ENCODE assay signal across 8 cellular contexts in the genomic region with DNA sequence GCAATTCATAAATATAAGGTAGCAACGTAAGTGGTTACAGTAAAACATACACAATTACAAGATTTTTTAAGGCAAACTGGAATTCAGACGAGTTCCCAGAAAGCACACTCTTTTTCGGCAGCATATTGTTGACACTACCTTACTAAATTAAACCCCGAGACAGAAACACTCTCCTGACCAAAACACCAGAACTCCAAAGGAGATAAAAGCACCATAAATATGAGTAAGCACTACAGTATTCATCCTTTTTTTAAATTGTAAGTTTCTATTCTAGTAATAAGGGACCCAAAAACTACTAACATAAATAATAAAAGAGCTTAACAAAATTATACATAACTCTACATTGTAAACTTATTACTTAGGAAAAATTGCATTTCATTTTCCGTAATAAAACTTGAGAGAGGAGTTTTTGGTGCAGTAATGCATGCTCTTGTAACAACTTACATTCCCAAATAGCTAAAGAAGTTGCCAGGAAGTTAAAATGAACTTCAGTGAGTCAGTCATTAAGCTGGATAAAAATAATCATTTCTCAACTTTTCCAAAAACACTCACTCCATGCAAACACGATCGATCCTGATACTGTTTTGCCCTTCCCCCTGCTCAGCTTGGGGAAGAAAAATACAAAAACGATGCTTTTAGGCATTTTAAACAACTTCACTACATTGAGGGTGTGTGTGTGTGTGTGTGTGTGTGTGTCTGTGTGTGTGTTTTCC. TPM values are rescaled to one million over a fixed set of nuclear protein-coding genes. Genes with fewer than 3 reads are reported as not detected.
A peak's percentile ranks its signal among the peaks of the same experiment; 100 is the strongest.
DNase-seq lines count a peak whose midpoint lies in the region; ATAC-seq and TF ChIP-seq lines count a peak whose summit lies in the region.

No MANE protein-coding gene starts in this region.

- peak overlapping the region; percentile 86 for H3K4me3 ChIP-seq in choroid plexus epithelial cell (ENCODE audit: low read depth, low read length)

- peak; percentile 22 for DNase-seq in AG08396 (ENCODE audit: low spot score)
- DNase-seq in choroid plexus epithelial cell (ENCODE audit: low read depth) = peak; percentile 49
- peak; percentile 22 for DNase-seq in myocyte (ENCODE audit: low read depth)
- no peak for DNase-seq in retina
- no peak for DNase-seq in NCI-H2107 (lab: John Stamatoyannopoulos, UW)
- DNase-seq in activated effector memory CD4-positive, alpha-beta T cell treated with anti-CD3 and anti-CD28 coated beads, Interleukin-2, amount 50 U/mL, for 16 hours = no peak

- H3K4me3 Mint-ChIP-seq in IgD-negative memory B cell = peak overlapping the region; percentile 92 to 98 (median 97)

- no peaks in the 10 kb centered on the region for H3K27me3 Mint-ChIP-seq in IgD-negative memory B cell

- TF ChIP-seq CTCF in choroid plexus epithelial cell (conservative IDR thresholded peaks at IDR 0.05; ENCODE audit: low read depth, low read length) = no peak

- H3K4me1 Mint-ChIP-seq in IgD-negative memory B cell = peaks cover 46 to 60% (median 52%) of the 10 kb centered on the region in 3 donors

- no peak for ATAC-seq in HG02884 (IDR thresholded peaks at IDR 0.05; ENCODE audit: unreplicated experiment)

- peaks cover 7% of the 10 kb centered on the region for H3K36me3 Mint-ChIP-seq in IgD-negative memory B cell

- H3K9me3 Mint-ChIP-seq in IgD-negative memory B cell = no peaks in the 10 kb centered on the region

- peak overlapping the region; percentile 64 to 96 (median 89) for H3K27ac Mint-ChIP-seq in IgD-negative memory B cell

RNA-seq across cellular contexts. Expression of a gene that starts 2.0 kb away (rescaled TPM):
- 43.2 TPM for polyA plus RNA-seq in IgD-negative memory B cell
- 12.5 and 22.5 TPM in 2 replicates for total RNA-seq in myocyte
- 18.3 TPM for polyA plus RNA-seq in myocyte (2012)

Comparison
In these comparisons a context has a peak if more than half of its experiments do, and no peak if none do; other contexts are left out.
1. DNase-seq: peak in AG08396 (single experiment), choroid plexus epithelial cell (single experiment) and myocyte (single experiment); none in retina (single experiment), NCI-H2107 (single experiment) and activated effector memory CD4-positive, alpha-beta T cell treated with anti-CD3 and anti-CD28 coated beads, Interleukin-2, amount 50 U/mL, for 16 hours (single experiment).